In the genomic region with DNA sequence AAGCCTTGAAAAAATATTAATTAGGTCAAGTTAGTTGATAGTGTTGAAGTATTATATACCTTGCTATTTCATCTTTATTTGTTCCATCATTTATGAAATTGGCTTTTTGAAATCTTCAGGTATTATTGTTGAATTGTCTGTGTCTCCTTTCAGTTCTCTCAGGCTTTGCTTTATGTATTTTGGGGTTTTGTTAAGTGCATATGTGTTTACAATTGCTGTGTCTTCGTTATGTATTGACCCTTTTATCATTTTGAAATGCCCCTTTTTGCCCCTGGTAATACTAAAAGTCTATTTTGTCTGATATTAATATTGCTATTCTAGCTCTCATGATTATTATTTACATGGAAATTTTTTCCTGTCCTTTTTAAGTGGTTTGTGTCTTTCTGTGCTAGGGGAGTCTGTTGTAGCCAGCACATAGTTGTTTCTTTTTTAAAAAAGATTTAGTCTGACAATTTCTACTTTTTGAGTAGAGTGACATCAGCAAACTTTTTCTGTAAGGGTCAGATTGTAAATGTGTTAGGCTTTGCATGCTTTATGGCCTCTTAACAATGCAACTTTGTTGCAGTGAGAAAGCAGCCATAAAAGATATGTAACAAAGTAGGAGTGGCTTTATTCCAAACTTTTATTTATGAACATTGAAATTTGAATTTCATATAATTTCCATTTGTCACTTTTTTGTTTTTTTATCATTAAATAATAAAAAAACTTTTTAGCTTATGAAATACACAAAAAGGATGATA, we compare ENCODE assay signal across 20 cellular contexts. TPM values are rescaled to one million over a fixed set of nuclear protein-coding genes. Genes with fewer than 3 reads are reported as not detected.
DNase-seq lines count a peak whose midpoint lies in the region; ATAC-seq and TF ChIP-seq lines count a peak whose summit lies in the region.
"Had no signal": no experiment of that assay in that cellular context is flagged by ENCODE, and none has a peak within 500 bp of the region (broad histone marks: within the 10 kb centered on the region; RNA-seq: fewer than 3 reads in every experiment).

No MANE protein-coding gene starts in this region.

- H3K4me1 ChIP-seq in HEK293 (ENCODE audit: control insufficient read depth, insufficient read depth, low read length) (peaks cover 3% of the 10 kb centered on the region; the same call in 1 of the 2 replicates), endodermal cell (ENCODE audit: control insufficient read depth, insufficient read depth, low read length) (no peaks in the 10 kb centered on the region), transverse colon (peaks cover 5 to 52% (median 29%) of the 10 kb centered on the region in 4 donors)

- no peak for TF ChIP-seq POLR2A in transverse colon (IDR thresholded peaks at IDR 0.05)
- TF ChIP-seq POLR2A in erythroblast (IDR thresholded peaks at IDR 0.05; ENCODE audit: low read length): no peak

- no peak for DNase-seq in endodermal cell
- no peak for DNase-seq in left colon
- no peak for DNase-seq in transverse colon
- no peak for DNase-seq in activated T-helper 1 cell treated with anti-CD3 and anti-CD28 coated beads, Interleukin-12 subunit alpha, Interleukin-12 subunit beta, Interleukin-2, Interleukin-4 antibody, amounts not matched to agents 30 ng/mL and 10 ng/mL and 1 ng/mL, durations not matched to agents 14 hours and 24 hours and 36 hours (ENCODE audit: low spot score)
- DNase-seq in erythroblast (lab: John Stamatoyannopoulos, UW): no peak
- no peak for DNase-seq in UCSD-AML1 (lab: John Stamatoyannopoulos, UW; ENCODE audit: unreplicated experiment)
- DNase-seq: Calu3; CD8-positive, alpha-beta T cell; DMS 273 treated with DMSO at 0.1 percent for 48 hours; DMS53; DND-41; EL; HCEC 1CT; HFFc6 had no signal

- no peak overlapping the region for H3K9ac ChIP-seq in endodermal cell (ENCODE audit: extremely low read depth, low read length, poor library complexity, severe bottlenecking)
- H3K9ac ChIP-seq: BLaER1 treated with 17β-estradiol and CSF1 and Interleukin-3, amounts not matched to agents 10 nM and 100 nM had no signal

- ATAC-seq in left colon: peak; percentile 83
- ATAC-seq: CD8-positive, alpha-beta T cell; GM12878; GM23338 had no signal

- CTCF ChIA-PET in HEK293 (lab: Yijun Ruan, JAX): interaction anchor here (0.6 to 1.3 kb wide), 2 partner anchors 11 to 36 kb away, joined by 3 to 4 read pairs; no protein-coding TSS in a partner anchor

- H3K36me3 ChIP-seq in HEK293 (ENCODE audit: control insufficient read depth in 2 of 2, insufficient read depth in 1 of 2, low read length in 2 of 2): peaks cover 0 to 5% of the 10 kb centered on the region in 2 experiments; a peak in 1 of 3 replicates
- peaks cover 9% of the 10 kb centered on the region for H3K36me3 ChIP-seq in endodermal cell (ENCODE audit: control insufficient read depth, insufficient read depth, low read length)
- H3K36me3 ChIP-seq in transverse colon: no peaks in the 10 kb centered on the region

- POLR2A ChIA-PET in HEK293 (lab: Yijun Ruan, JAX): no interaction called here

- in situ Hi-C loops in transverse colon (cut with MboI; ENCODE audit: low pct_ligation_motif_present in 1 of 4, low pct_unique_long_range_greater_than_20kb in 1 of 4, low sequenced_read_pairs in 3 of 4): no loop called here

- H3K27me3 ChIP-seq in endodermal cell (ENCODE audit: control insufficient read depth, insufficient read depth, low read length, poor library complexity, severe bottlenecking) (no peaks in the 10 kb centered on the region), transverse colon (no peaks in the 10 kb centered on the region)
- H3K27me3 ChIP-seq: BLaER1 treated with 17β-estradiol and CSF1 and Interleukin-3, amounts not matched to agents 10 nM and 100 nM had no signal

- WGBS in endodermal cell (ENCODE audit: insufficient coverage in 1 of 2, insufficient read length in 1 of 2), 2 experiments: 91% methylated on average over 1 of the region's 1 CpG; no CpG with 5 or more reads in 1 of the 2 experiments
- WGBS in transverse colon (ENCODE audit: low coverage in 1 of 2), 2 donors: 67% methylated on average over 1 of the region's 1 CpG; no CpG with 5 or more reads in 1 of the 2 donors

- H3K9me3 Mint-ChIP-seq in endodermal cell: peaks cover 18% of the 10 kb centered on the region
- peaks cover 4% of the 10 kb centered on the region for H3K9me3 Mint-ChIP-seq in activated T-helper 1 cell treated with anti-CD3 and anti-CD28 coated beads, Interleukin-12 subunit alpha, Interleukin-12 subunit beta, Interleukin-2, Interleukin-4 antibody, amounts not matched to agents 30 ng/mL and 10 ng/mL and 1 ng/mL, durations not matched to agents 14 hours and 24 hours and 36 hours

- H3K4me3 ChIP-seq in HEK293 (ENCODE audit: low read depth, low read length) (no peak overlapping the region), endodermal cell (ENCODE audit: low read length) (peak overlapping the region; percentile 50), transverse colon (no peak overlapping the region)
- H3K4me3 ChIP-seq: BLaER1 treated with 17β-estradiol and CSF1 and Interleukin-3, amounts not matched to agents 10 nM and 100 nM; GM12878; GM23338 had no signal

- peaks cover 12% of the 10 kb centered on the region for H3K36me3 Mint-ChIP-seq in endodermal cell (ENCODE audit: low read depth)
- no peaks in the 10 kb centered on the region for H3K36me3 Mint-ChIP-seq in activated T-helper 1 cell treated with anti-CD3 and anti-CD28 coated beads, Interleukin-12 subunit alpha, Interleukin-12 subunit beta, Interleukin-2, Interleukin-4 antibody, amounts not matched to agents 30 ng/mL and 10 ng/mL and 1 ng/mL, durations not matched to agents 14 hours and 24 hours and 36 hours (ENCODE audit: low read depth)
- H3K36me3 Mint-ChIP-seq: CD8-positive, alpha-beta T cell had no signal

- H3K9me3 ChIP-seq in HEK293 (ENCODE audit: control insufficient read depth, insufficient read depth, low read depth, low read length) (no peaks in the 10 kb centered on the region), endodermal cell (ENCODE audit: control insufficient read depth, low read length) (peaks cover 19% of the 10 kb centered on the region), transverse colon (no peaks in the 10 kb centered on the region)

- TF ChIP-seq CTCF in HEK293 (tag by site-specific recombination; IDR thresholded peaks at IDR 0.05): no peak
- TF ChIP-seq CTCF in endodermal cell (conservative IDR thresholded peaks at IDR 0.05): no peak
- no peak for TF ChIP-seq CTCF in transverse colon (IDR thresholded peaks at IDR 0.05)

- H3K4me3 Mint-ChIP-seq in endodermal cell: no peak overlapping the region
- no peak overlapping the region for H3K4me3 Mint-ChIP-seq in activated T-helper 1 cell treated with anti-CD3 and anti-CD28 coated beads, Interleukin-12 subunit alpha, Interleukin-12 subunit beta, Interleukin-2, Interleukin-4 antibody, amounts not matched to agents 30 ng/mL and 10 ng/mL and 1 ng/mL, durations not matched to agents 14 hours and 24 hours and 36 hours
- H3K4me3 Mint-ChIP-seq: B cell; CD8-positive, alpha-beta T cell; GM23338; HFFc6 had no signal

- no peaks in the 10 kb centered on the region for H3K4me1 Mint-ChIP-seq in endodermal cell
- H3K4me1 Mint-ChIP-seq in activated T-helper 1 cell treated with anti-CD3 and anti-CD28 coated beads, Interleukin-12 subunit alpha, Interleukin-12 subunit beta, Interleukin-2, Interleukin-4 antibody, amounts not matched to agents 30 ng/mL and 10 ng/mL and 1 ng/mL, durations not matched to agents 14 hours and 24 hours and 36 hours (ENCODE audit: low read depth): no peaks in the 10 kb centered on the region
- H3K4me1 Mint-ChIP-seq: B cell, IgD-negative memory B cell had no signal

- no peaks in the 10 kb centered on the region for H3K27me3 Mint-ChIP-seq in endodermal cell (ENCODE audit: insufficient read depth)
- no peaks in the 10 kb centered on the region for H3K27me3 Mint-ChIP-seq in activated T-helper 1 cell treated with anti-CD3 and anti-CD28 coated beads, Interleukin-12 subunit alpha, Interleukin-12 subunit beta, Interleukin-2, Interleukin-4 antibody, amounts not matched to agents 30 ng/mL and 10 ng/mL and 1 ng/mL, durations not matched to agents 14 hours and 24 hours and 36 hours (ENCODE audit: insufficient read depth)
- H3K27me3 Mint-ChIP-seq: B cell, IgD-negative memory B cell had no signal

- intact Hi-C loops in left colon (cut with DNase I, micrococcal nuclease) (no loop called here), transverse colon (cut with DNase I; ENCODE audit: low total_unique reads) (no loop called here)
- intact Hi-C loops in activated T-helper 1 cell treated with anti-CD3 and anti-CD28 coated beads, Interleukin-12 subunit alpha, Interleukin-12 subunit beta, Interleukin-2, Interleukin-4 antibody, amounts not matched to agents 30 ng/mL and 10 ng/mL and 1 ng/mL, durations not matched to agents 14 hours and 24 hours and 36 hours (cut with micrococcal nuclease): no loop called here

- no peak for TF ChIP-seq EP300 in transverse colon (IDR thresholded peaks at IDR 0.05; ENCODE audit: low read depth)

- H3K27ac ChIP-seq in HEK293 (ENCODE audit: extremely low read depth, low read depth, low read length) (no peak overlapping the region), endodermal cell (ENCODE audit: low read depth, low read length) (no peak overlapping the region), transverse colon (peak overlapping the region in 3 of 4 donors; percentile 46 to 66 (median 49))
- H3K27ac ChIP-seq: BLaER1 treated with 17β-estradiol and CSF1 and Interleukin-3, amounts not matched to agents 10 nM and 100 nM had no signal

- no peak overlapping the region for H3K27ac Mint-ChIP-seq in endodermal cell
- no peak overlapping the region for H3K27ac Mint-ChIP-seq in activated T-helper 1 cell treated with anti-CD3 and anti-CD28 coated beads, Interleukin-12 subunit alpha, Interleukin-12 subunit beta, Interleukin-2, Interleukin-4 antibody, amounts not matched to agents 30 ng/mL and 10 ng/mL and 1 ng/mL, durations not matched to agents 14 hours and 24 hours and 36 hours
- H3K27ac Mint-ChIP-seq: B cell; CD8-positive, alpha-beta T cell; GM23338; HFFc6; IgD-negative memory B cell had no signal

TF ChIP-seq in HEK293, 187 proteins besides CTCF, POLR2A, EP300 and RAD21:
- TF ChIP-seq KLF1 (tag by site-specific recombination; IDR thresholded peaks at IDR 0.05) (no peak), EGR2 (tag by site-specific recombination; IDR thresholded peaks at IDR 0.05; ENCODE audit: low read depth) (no peak), ZNF600 (tag by site-specific recombination; IDR thresholded peaks at IDR 0.05) (no peak), SETDB1 (IDR thresholded peaks at IDR 0.05; ENCODE audit: insufficient read length, low read length) (peak; percentile 64)

RNA-seq across cellular contexts. Expression of a gene that starts 19.9 kb away (rescaled TPM):
- total RNA-seq in endodermal cell (10 to 100 TPM; 28.2 to 30.0 TPM), left colon (10 to 100 TPM; 42.0 to 47.6 TPM), transverse colon (10 to 100 TPM; 11.5 to 47.8 (median 46.1) TPM)
- polyA plus RNA-seq in endodermal cell (2013, experiment 1 of 2): 18.2 TPM
- polyA plus RNA-seq in endodermal cell (2013, experiment 2 of 2): 20.1 TPM
- total RNA-seq in activated T-helper 1 cell treated with anti-CD3 and anti-CD28 coated beads, Interleukin-12 subunit alpha, Interleukin-12 subunit beta, Interleukin-2, Interleukin-4 antibody, amounts not matched to agents 30 ng/mL and 10 ng/mL and 1 ng/mL, durations not matched to agents 14 hours and 24 hours and 36 hours: 3.7 and 3.9 TPM in 2 replicates

Comparison
In these comparisons a context has a peak if more than half of its experiments do, and no peak if none do; other contexts are left out.
1. H3K27ac ChIP-seq: peak in transverse colon (3 of 4); none in HEK293 (single experiment) and endodermal cell (single experiment).